9 cellular contexts compared by ENCODE assay signal in genomic region chr2:121297217-121297830, GRCh38. TPM values are rescaled to one million over a fixed set of nuclear protein-coding genes. Genes with fewer than 3 reads are reported as not detected.
A peak's percentile ranks its signal among the peaks of the same experiment; 100 is the strongest.
DNase-seq lines count a peak whose midpoint lies in the region; ATAC-seq and TF ChIP-seq lines count a peak whose summit lies in the region.
"Had no signal": no experiment of that assay in that cellular context is flagged by ENCODE, and none has a peak within 500 bp of the region (broad histone marks: within the 10 kb centered on the region; RNA-seq: fewer than 3 reads in every experiment).

No MANE protein-coding gene starts in this region.

- intact Hi-C loops in CD14-positive monocyte (cut with micrococcal nuclease), result loop anchor here in 1 of 2 donors (10.0 kb wide), 1 partner anchor 113 kb away; no protein-coding TSS in a partner anchor
- intact Hi-C loops in body of pancreas (cut with DNase I), result no loop called here

- H3K27ac Mint-ChIP-seq in CD14-positive monocyte, result no peak overlapping the region

- no peaks in the 10 kb centered on the region for H3K27me3 ChIP-seq in body of pancreas
- no peaks in the 10 kb centered on the region for H3K27me3 ChIP-seq in liver (ENCODE audit: control insufficient read depth in 4 of 4, insufficient read depth in 4 of 4, low read length in 3 of 4)

- WGBS in body of pancreas, 2 donors, result 44 to 45% methylated on average over 9 of the region's 9 CpGs
- WGBS in liver, result 52% methylated on average over 9 of the region's 9 CpGs

- peak; percentile 40 to 68 for TF ChIP-seq RAD21 in liver (IDR thresholded peaks at IDR 0.05)

- peaks cover 4 to 9% (median 6%) of the 10 kb centered on the region in 3 donors for H3K27me3 Mint-ChIP-seq in CD14-positive monocyte (ENCODE audit: low read depth in 3 of 3)

- no peaks in the 10 kb centered on the region for H3K9me3 ChIP-seq in body of pancreas
- H3K9me3 ChIP-seq in liver (ENCODE audit: control insufficient read depth in 4 of 4, low read length in 3 of 4), result peaks cover 0 to 3% (median 0%) of the 10 kb centered on the region in 4 donors

- H3K4me3 Mint-ChIP-seq in CD14-positive monocyte, result no peak overlapping the region

- TF ChIP-seq CTCF in CD14-positive monocyte (IDR thresholded peaks at IDR 0.05) (peak; percentile 71), body of pancreas (IDR thresholded peaks at IDR 0.05) (peak; percentile 45 to 73 (median 63)), liver (IDR thresholded peaks at IDR 0.05; ENCODE audit: low read depth, low read length, missing input control) (peak; percentile 51)

- H3K9me3 Mint-ChIP-seq in CD14-positive monocyte, result peaks cover 0 to 6% (median 3%) of the 10 kb centered on the region in 7 donors

- H3K36me3 ChIP-seq in body of pancreas (replicated peaks in 1 of 2; ENCODE audit: insufficient read depth in 1 of 2, low read depth in 2 of 2) (no peaks in the 10 kb centered on the region), liver (ENCODE audit: control insufficient read depth in 4 of 4, insufficient read depth in 3 of 4, low read depth in 1 of 4, low read length in 3 of 4) (no peaks in the 10 kb centered on the region)

- peaks cover 8% of the 10 kb centered on the region for H3K4me1 ChIP-seq in body of pancreas
- no peaks in the 10 kb centered on the region for H3K4me1 ChIP-seq in liver (ENCODE audit: control insufficient read depth in 4 of 4, insufficient read depth in 4 of 4, low read length in 3 of 4)

- H3K9ac ChIP-seq in liver (ENCODE audit: low read depth in 1 of 2, low read length in 2 of 2), result no peak overlapping the region

- H3K27ac ChIP-seq in body of pancreas (no peak overlapping the region), liver (ENCODE audit: low read depth in 1 of 2, low read length in 2 of 2) (no peak overlapping the region)

- peaks cover 10% of the 10 kb centered on the region for H3K4me1 Mint-ChIP-seq in CD14-positive monocyte

- TF ChIP-seq POLR2A in body of pancreas (IDR thresholded peaks at IDR 0.05), result no peak

- H3K4me3 ChIP-seq in body of pancreas (no peak overlapping the region), liver (ENCODE audit: low read depth in 1 of 3, low read length in 3 of 3) (no peak overlapping the region)

- DNase-seq in CD14-positive monocyte (ENCODE audit: low spot score) (no peak), NCI-H2196 (lab: John Stamatoyannopoulos, UW; ENCODE audit: unreplicated experiment) (peak; percentile 25), body of pancreas (peak; percentile 39 to 63 (median 52)), NCI-H1048 (lab: John Stamatoyannopoulos, UW) (no peak), T-helper 1 cell (no peak)

- ATAC-seq in GM19395 (IDR thresholded peaks at IDR 0.05; ENCODE audit: unreplicated experiment) (peak; percentile 54), body of pancreas (peak; percentile 76), HG02981 (IDR thresholded peaks at IDR 0.05; ENCODE audit: unreplicated experiment) (no peak)

- no peaks in the 10 kb centered on the region for H3K36me3 Mint-ChIP-seq in CD14-positive monocyte

TF ChIP-seq in liver, 16 proteins besides CTCF, POLR2A, EP300 and RAD21:
- TF ChIP-seq EGR1 (IDR thresholded peaks at IDR 0.05; ENCODE audit: low read depth in 2 of 2) (no peak), JUND (IDR thresholded peaks at IDR 0.05) (no peak), RXRA (IDR thresholded peaks at IDR 0.05) (no peak), FOXA2 (IDR thresholded peaks at IDR 0.05) (no peak), GABPA (IDR thresholded peaks at IDR 0.05 in 1 of 2, conservative IDR thresholded peaks at IDR 0.05 in 1 of 2) (no peak), FOXA1 (IDR thresholded peaks at IDR 0.05) (no peak), REST (IDR thresholded peaks at IDR 0.05) (no peak)
TF ChIP-seq in liver: peak in this region for 0.

RNA-seq across cellular contexts. Expression of gene TFCP2L1, which starts 12.3 kb away (rescaled TPM):
- polyA plus RNA-seq in CD14-positive monocyte (under 1 TPM in 1 of 2 donors, not detected in 1; 0.03 TPM), liver (under 1 TPM; 0.06 TPM)
- total RNA-seq in body of pancreas (1 to 10 TPM; 4.6 to 8.3 TPM), liver (1 to 10 TPM in 1 of 2 donors, under 1 TPM in 1; 0.67 to 1.5 TPM)
- total RNA-seq: glomerular endothelial cell had no signal

Comparison
In these comparisons a context has a peak if more than half of its experiments do, and no peak if none do; other contexts are left out.
1. DNase-seq: peak in NCI-H2196 (single experiment) and body of pancreas (4 of 4); none in CD14-positive monocyte (single experiment), NCI-H1048 (single experiment) and T-helper 1 cell (0 of 5).
2. Peak in every context shown above with its lines, with median percentiles within 50 percentile points of each other: CTCF ChIP-seq.